18 cellular contexts compared by ENCODE assay signal in genomic region chr2:144947709-144948037, GRCh38.
A peak's percentile ranks its signal among the peaks of the same experiment; 100 is the strongest.
DNase-seq lines count a peak whose midpoint lies in the region; ATAC-seq and TF ChIP-seq lines count a peak whose summit lies in the region.
"Had no signal": no experiment of that assay in that cellular context is flagged by ENCODE, and none has a peak within 500 bp of the region (broad histone marks: within the 10 kb centered on the region; RNA-seq: fewer than 3 reads in every experiment).

No MANE protein-coding gene starts in this region.

- H3K27me3 ChIP-seq in breast epithelium (no peaks in the 10 kb centered on the region), mammary epithelial cell (ENCODE audit: insufficient read depth, low read length) (no peaks in the 10 kb centered on the region), heart left ventricle (no peaks in the 10 kb centered on the region), mesendoderm (ENCODE audit: insufficient read depth, low read length, poor library complexity) (no peaks in the 10 kb centered on the region)

- no peak overlapping the region for H3K4me3 Mint-ChIP-seq in MCF 10A (ENCODE audit: unreplicated experiment)
- no peak overlapping the region for H3K4me3 Mint-ChIP-seq in nephron
- H3K4me3 Mint-ChIP-seq: B cell; CD4-positive, alpha-beta T cell; H9 had no signal

- no peaks in the 10 kb centered on the region for H4K20me1 ChIP-seq in mammary epithelial cell (ENCODE audit: insufficient read depth, low read length)

- no peak for TF ChIP-seq CTCF in MCF 10A (IDR thresholded peaks at IDR 0.05; ENCODE audit: unreplicated experiment)
- TF ChIP-seq CTCF in breast epithelium (IDR thresholded peaks at IDR 0.05) = no peak
- no peak for TF ChIP-seq CTCF in mammary epithelial cell (conservative IDR thresholded peaks at IDR 0.05 in 1 of 2, IDR thresholded peaks at IDR 0.05 in 1 of 2; ENCODE audit: extremely low read depth in 1 of 2, insufficient read depth in 1 of 2, low read depth in 1 of 2, low read length in 2 of 2)
- TF ChIP-seq CTCF in nephron (IDR thresholded peaks at IDR 0.05; ENCODE audit: unreplicated experiment in 3 of 3) = no peak
- TF ChIP-seq CTCF in heart left ventricle (IDR thresholded peaks at IDR 0.05) = no peak
- TF ChIP-seq CTCF in RWPE1 (conservative IDR thresholded peaks at IDR 0.05; ENCODE audit: low read depth) = no peak

- H2BK120ac ChIP-seq in mesendoderm (ENCODE audit: low read depth, low read length) = no peak overlapping the region

- POLR2A ChIA-PET in MCF 10A (lab: Yijun Ruan, JAX) (no interaction called here), RWPE1 (lab: Yijun Ruan, JAX; ENCODE audit: low non-redundant PET) (no interaction called here)

- H3K79me2 ChIP-seq in mammary epithelial cell (ENCODE audit: insufficient read depth, low read length) = no peaks in the 10 kb centered on the region
- no peaks in the 10 kb centered on the region for H3K79me2 ChIP-seq in mesendoderm (ENCODE audit: control insufficient read depth, insufficient read depth, low read length)

- H3K9me3 ChIP-seq in breast epithelium (no peaks in the 10 kb centered on the region), mammary epithelial cell (replicated peaks; ENCODE audit: insufficient read depth, low read length) (no peaks in the 10 kb centered on the region), heart left ventricle (no peaks in the 10 kb centered on the region)

- intact Hi-C loops in MCF 10A (cut with micrococcal nuclease) (no loop called here), breast epithelium (cut with DNase I; ENCODE audit: low total_unique reads) (no loop called here), mammary epithelial cell (cut with micrococcal nuclease) (loop anchor here (5.0 kb wide), 1 partner anchor 115 kb away; no protein-coding TSS in a partner anchor), heart left ventricle (cut with DNase I) (no loop called here)

- CTCF ChIA-PET in MCF 10A (lab: Yijun Ruan, JAX) = no interaction called here
- CTCF ChIA-PET in mammary epithelial cell (lab: Charles Lee; ENCODE audit: low non-redundant PET) = no interaction called here
- CTCF ChIA-PET in RWPE1 (lab: Yijun Ruan, JAX) = interaction anchor here (0.6 kb wide), 1 partner anchor 316 kb away, joined by 3 read pairs; no protein-coding TSS in a partner anchor

- peak overlapping the region; percentile 36 for H3K4me2 ChIP-seq in mammary epithelial cell (ENCODE audit: insufficient read depth, low read depth, low read length)
- H3K4me2 ChIP-seq in mesendoderm (ENCODE audit: low read length) = no peak overlapping the region

- H4K5ac ChIP-seq in mesendoderm (ENCODE audit: low read length) = no peak overlapping the region

- H3K9ac ChIP-seq in mammary epithelial cell (ENCODE audit: insufficient read depth, low read length) = no peak overlapping the region
- H3K9ac ChIP-seq in mesendoderm (ENCODE audit: low read length) = no peak overlapping the region

- 54% methylated on average over 2 of the region's 2 CpGs for WGBS in mammary epithelial cell (ENCODE audit: low coverage, missing lambda C conversion rate)
- WGBS in heart left ventricle, 4 donors = 57 to 66% (median 64%) methylated on average over 2 of the region's 2 CpGs
- no CpG with 5 or more reads among the region's 2 CpGs for WGBS in mesendoderm (ENCODE audit: extremely low coverage, insufficient coverage, low lambda C conversion rate)

- no peak overlapping the region for H2BK5ac ChIP-seq in mesendoderm (ENCODE audit: low read length)

- peaks cover 34% of the 10 kb centered on the region for H3K4me1 Mint-ChIP-seq in MCF 10A (ENCODE audit: insufficient read depth, unreplicated experiment)
- H3K4me1 Mint-ChIP-seq in nephron = peaks cover 36% of the 10 kb centered on the region
- H3K4me1 Mint-ChIP-seq: B cell had no signal

- H3K27ac ChIP-seq in breast epithelium (no peak overlapping the region), mammary epithelial cell (ENCODE audit: insufficient read depth, low read depth, low read length) (peak overlapping the region; percentile 71), heart left ventricle (no peak overlapping the region), mesendoderm (ENCODE audit: low read depth, low read length) (no peak overlapping the region), RWPE1 (no peak overlapping the region)

- H3K23ac ChIP-seq in mesendoderm (ENCODE audit: low read length) = no peak overlapping the region

- H3K36me3 ChIP-seq in breast epithelium (no peaks in the 10 kb centered on the region), mammary epithelial cell (ENCODE audit: insufficient read depth, low read length) (no peaks in the 10 kb centered on the region), heart left ventricle (no peaks in the 10 kb centered on the region), mesendoderm (ENCODE audit: control insufficient read depth, insufficient read depth, low read length) (no peaks in the 10 kb centered on the region)

- BruUV-seq in MCF 10A (replicated peaks; lab: Mats Ljungman, UMichigan) (no TSS peak), mammary epithelial cell (replicated peaks; lab: Mats Ljungman, UMichigan) (no TSS peak)

- no peak overlapping the region for H3K56ac ChIP-seq in mesendoderm (ENCODE audit: low read length)

- H3K36me3 Mint-ChIP-seq in MCF 10A (ENCODE audit: insufficient read depth, unreplicated experiment) (no peaks in the 10 kb centered on the region), nephron (ENCODE audit: low read depth) (no peaks in the 10 kb centered on the region)

- TF ChIP-seq POLR2A in breast epithelium (IDR thresholded peaks at IDR 0.05) (no peak), heart left ventricle (IDR thresholded peaks at IDR 0.05) (no peak)

- H3K18ac ChIP-seq in mesendoderm (ENCODE audit: low read length) = no peak overlapping the region

- H2AK5ac ChIP-seq in mesendoderm (ENCODE audit: low read length) = no peak overlapping the region

- H3K4ac ChIP-seq in mesendoderm (ENCODE audit: low read depth, low read length) = no peak overlapping the region

- DNase-seq in MCF 10A (ENCODE audit: unreplicated experiment) = no peak
- DNase-seq in breast epithelium (ENCODE audit: low spot score in 2 of 2) = no peak
- DNase-seq in mammary epithelial cell = no peak
- no peak for DNase-seq in NCI-H748 (lab: John Stamatoyannopoulos, UW; ENCODE audit: unreplicated experiment)
- DNase-seq in heart left ventricle = no peak
- DNase-seq in mesendoderm = no peak
- DNase-seq in RWPE1 (ENCODE audit: low spot score) = no peak
- DNase-seq: 8988T; ACHN; C1 segment of cervical spinal cord; Calu3; CD4-positive, alpha-beta T cell; DMS79; GOT3; H9 had no signal

- H3K27me3 Mint-ChIP-seq in MCF 10A (ENCODE audit: insufficient read depth, unreplicated experiment) (no peaks in the 10 kb centered on the region), nephron (ENCODE audit: low read depth) (no peaks in the 10 kb centered on the region)
- H3K27me3 Mint-ChIP-seq: B cell; CD4-positive, alpha-beta T cell had no signal

- no peaks in the 10 kb centered on the region for H3K79me1 ChIP-seq in mesendoderm (ENCODE audit: low read length)

- peak overlapping the region; percentile 77 for H3K27ac Mint-ChIP-seq in MCF 10A (ENCODE audit: low read depth, unreplicated experiment)
- H3K27ac Mint-ChIP-seq in nephron = peak overlapping the region; percentile 61 to 83 (median 66)
- H3K27ac Mint-ChIP-seq: B cell; CD4-positive, alpha-beta T cell; H9 had no signal

- H3K9me3 Mint-ChIP-seq in MCF 10A (ENCODE audit: unreplicated experiment) (no peaks in the 10 kb centered on the region), nephron (no peaks in the 10 kb centered on the region)
- H3K9me3 Mint-ChIP-seq: CD4-positive, alpha-beta T cell; H9 had no signal

- no peak for ATAC-seq in heart left ventricle
- ATAC-seq: GM12878 had no signal

- dilution Hi-C loops in mammary epithelial cell (cut with HindIII; ENCODE audit: low sequenced_read_pairs) = no loop called here

- H3K4me1 ChIP-seq in breast epithelium (no peaks in the 10 kb centered on the region), mammary epithelial cell (ENCODE audit: insufficient read depth, low read length) (peaks cover 60% of the 10 kb centered on the region), heart left ventricle (peaks cover 0 to 17% (median 1%) of the 10 kb centered on the region in 12 donors), mesendoderm (ENCODE audit: control insufficient read depth, low read depth, low read length) (no peaks in the 10 kb centered on the region)

- no peak overlapping the region for H4K8ac ChIP-seq in mesendoderm (ENCODE audit: low read depth, low read length)

- in situ Hi-C loops in mammary epithelial cell (cut with MboI; ENCODE audit: low sequenced_read_pairs in 2 of 2) = no loop called here

- H3K4me3 ChIP-seq in breast epithelium (no peak overlapping the region), mammary epithelial cell (replicated peaks in 1 of 3; ENCODE audit: insufficient read depth in 1 of 3, low read depth in 2 of 3, low read length in 3 of 3) (no peak overlapping the region), heart left ventricle (no peak overlapping the region), mesendoderm (ENCODE audit: low read length) (no peak overlapping the region)
- H3K4me3 ChIP-seq: GM12878 had no signal

- H2BK15ac ChIP-seq in mesendoderm (replicated peaks; ENCODE audit: low read depth) = no peak overlapping the region

- peak overlapping the region; percentile 51 for H2AFZ ChIP-seq in mammary epithelial cell (ENCODE audit: low read depth, low read length)
